In genomic region chr5:142013734-142014495, GRCh38 we compare ENCODE assay signal across 6 cellular contexts. TPM values are rescaled to one million over a fixed set of nuclear protein-coding genes. Genes with fewer than 3 reads are reported as not detected.
A peak's percentile ranks its signal among the peaks of the same experiment; 100 is the strongest.
DNase-seq lines count a peak whose midpoint lies in the region; ATAC-seq and TF ChIP-seq lines count a peak whose summit lies in the region.

No MANE protein-coding gene starts in this region.

- H3K27ac Mint-ChIP-seq in progenitor cell of endocrine pancreas, result peak overlapping the region; percentile 41

- ATAC-seq in HG03520 (IDR thresholded peaks at IDR 0.05; ENCODE audit: unreplicated experiment), result no peak
- ATAC-seq in HG03571 (IDR thresholded peaks at IDR 0.05; ENCODE audit: unreplicated experiment), result no peak

- H3K4me3 Mint-ChIP-seq in progenitor cell of endocrine pancreas (ENCODE audit: low read depth), result peak overlapping the region; percentile 85

- peak overlapping the region; percentile 96 for H3K27ac ChIP-seq in cingulate gyrus (ENCODE audit: low read depth, low read length)

- peaks cover 5% of the 10 kb centered on the region for H3K36me3 Mint-ChIP-seq in progenitor cell of endocrine pancreas (ENCODE audit: insufficient read depth)

- H3K4me1 Mint-ChIP-seq in progenitor cell of endocrine pancreas (ENCODE audit: low read depth), result peaks cover 18% of the 10 kb centered on the region

- no peak for TF ChIP-seq CTCF in progenitor cell of endocrine pancreas (IDR thresholded peaks at IDR 0.05; ENCODE audit: unreplicated experiment)

- no peaks in the 10 kb centered on the region for H3K9me3 Mint-ChIP-seq in progenitor cell of endocrine pancreas (ENCODE audit: low read depth)

- no peaks in the 10 kb centered on the region for H3K27me3 Mint-ChIP-seq in progenitor cell of endocrine pancreas

- peak; percentile 10 for DNase-seq in LoVo (ENCODE audit: low spot score)
- DNase-seq in progenitor cell of endocrine pancreas (ENCODE audit: low spot score, unreplicated experiment), result no peak
- no peak for DNase-seq in central memory CD4-positive, alpha-beta T cell

RNA-seq across cellular contexts. Expression of gene GNPDA1, which starts 1.1 kb away (rescaled TPM):
- 113 and 115 TPM in 2 replicates for total RNA-seq in progenitor cell of endocrine pancreas

RNA-seq across cellular contexts. Expression of gene RNF14, which starts 45.0 kb away (rescaled TPM):
- 35.5 and 37.3 TPM in 2 replicates for total RNA-seq in progenitor cell of endocrine pancreas

RNA-seq across cellular contexts. Expression of gene PCDH12, which starts 55.9 kb away (rescaled TPM):
- total RNA-seq in progenitor cell of endocrine pancreas, result not detected in 2 replicates
